In genomic region chr2:168165985-168166901, GRCh38 we compare ENCODE assay signal across 1 cellular context.
TF ChIP-seq lines count a peak whose summit lies in the region.

No MANE protein-coding gene starts in this region.

TF ChIP-seq in HepG2, 621 proteins besides CTCF, POLR2A, EP300 and RAD21 (continued from another document and continues in another):
- TF ChIP-seq BCLAF1 (IDR thresholded peaks at IDR 0.05): no peak
- no peak for TF ChIP-seq MYNN (CRISPR knock-in tag; IDR thresholded peaks at IDR 0.05; ENCODE audit: low read depth)
- no peak for TF ChIP-seq NKX3-1 (CRISPR knock-in tag; IDR thresholded peaks at IDR 0.05)
- no peak for TF ChIP-seq ZNF230 (CRISPR knock-in tag; IDR thresholded peaks at IDR 0.05)
- TF ChIP-seq KLF13 (CRISPR knock-in tag; IDR thresholded peaks at IDR 0.05): no peak
- TF ChIP-seq ISX (CRISPR knock-in tag; conservative IDR thresholded peaks at IDR 0.05): no peak
- no peak for TF ChIP-seq GPBP1L1 (CRISPR knock-in tag; IDR thresholded peaks at IDR 0.05)
- TF ChIP-seq, protein P1, sequence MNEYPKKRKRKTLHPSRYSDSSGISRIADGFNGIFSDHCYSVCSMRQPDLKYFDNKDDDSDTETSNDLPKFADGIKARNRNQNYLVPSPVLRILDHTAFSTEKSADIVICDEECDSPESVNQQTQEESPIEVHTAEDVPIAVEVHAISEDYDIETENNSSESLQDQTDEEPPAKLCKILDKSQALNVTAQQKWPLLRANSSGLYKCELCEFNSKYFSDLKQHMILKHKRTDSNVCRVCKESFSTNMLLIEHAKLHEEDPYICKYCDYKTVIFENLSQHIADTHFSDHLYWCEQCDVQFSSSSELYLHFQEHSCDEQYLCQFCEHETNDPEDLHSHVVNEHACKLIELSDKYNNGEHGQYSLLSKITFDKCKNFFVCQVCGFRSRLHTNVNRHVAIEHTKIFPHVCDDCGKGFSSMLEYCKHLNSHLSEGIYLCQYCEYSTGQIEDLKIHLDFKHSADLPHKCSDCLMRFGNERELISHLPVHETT (CRISPR knock-in tag; conservative IDR thresholded peaks at IDR 0.05): no peak; the same call in 1 of the 2 replicates
- TF ChIP-seq ZMAT5 (CRISPR knock-in tag; IDR thresholded peaks at IDR 0.05; ENCODE audit: borderline replicate concordance, low read depth): no peak
- TF ChIP-seq ZNF460 (CRISPR knock-in tag; IDR thresholded peaks at IDR 0.05; ENCODE audit: borderline replicate concordance): no peak
- no peak for TF ChIP-seq MZF1 (CRISPR knock-in tag; IDR thresholded peaks at IDR 0.05; ENCODE audit: borderline replicate concordance)
- TF ChIP-seq PITX1 (CRISPR knock-in tag; IDR thresholded peaks at IDR 0.05): no peak
- TF ChIP-seq ZSCAN22 (CRISPR knock-in tag; IDR thresholded peaks at IDR 0.05): no peak
- TF ChIP-seq, protein P2, sequence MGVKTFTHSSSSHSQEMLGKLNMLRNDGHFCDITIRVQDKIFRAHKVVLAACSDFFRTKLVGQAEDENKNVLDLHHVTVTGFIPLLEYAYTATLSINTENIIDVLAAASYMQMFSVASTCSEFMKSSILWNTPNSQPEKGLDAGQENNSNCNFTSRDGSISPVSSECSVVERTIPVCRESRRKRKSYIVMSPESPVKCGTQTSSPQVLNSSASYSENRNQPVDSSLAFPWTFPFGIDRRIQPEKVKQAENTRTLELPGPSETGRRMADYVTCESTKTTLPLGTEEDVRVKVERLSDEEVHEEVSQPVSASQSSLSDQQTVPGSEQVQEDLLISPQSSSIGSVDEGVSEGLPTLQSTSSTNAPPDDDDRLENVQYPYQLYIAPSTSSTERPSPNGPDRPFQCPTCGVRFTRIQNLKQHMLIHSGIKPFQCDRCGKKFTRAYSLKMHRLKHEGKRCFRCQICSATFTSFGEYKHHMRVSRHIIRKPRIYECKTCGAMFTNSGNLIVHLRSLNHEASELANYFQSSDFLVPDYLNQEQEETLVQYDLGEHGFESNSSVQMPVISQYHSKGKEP (CRISPR knock-in tag; IDR thresholded peaks at IDR 0.05): no peak
- TF ChIP-seq SP5 (CRISPR knock-in tag; IDR thresholded peaks at IDR 0.05; ENCODE audit: borderline replicate concordance, low read depth): no peak
- TF ChIP-seq SNAPC4 (CRISPR knock-in tag; IDR thresholded peaks at IDR 0.05): no peak
- TF ChIP-seq DMAP1 (CRISPR knock-in tag; IDR thresholded peaks at IDR 0.05): no peak
- TF ChIP-seq JUNB (CRISPR knock-in tag; IDR thresholded peaks at IDR 0.05; ENCODE audit: borderline replicate concordance): no peak
- TF ChIP-seq MED8 (CRISPR knock-in tag; IDR thresholded peaks at IDR 0.05; ENCODE audit: insufficient replicate concordance): no peak
- no peak for TF ChIP-seq SMC3 (IDR thresholded peaks at IDR 0.05; ENCODE audit: low read length)
- TF ChIP-seq, protein P3, sequence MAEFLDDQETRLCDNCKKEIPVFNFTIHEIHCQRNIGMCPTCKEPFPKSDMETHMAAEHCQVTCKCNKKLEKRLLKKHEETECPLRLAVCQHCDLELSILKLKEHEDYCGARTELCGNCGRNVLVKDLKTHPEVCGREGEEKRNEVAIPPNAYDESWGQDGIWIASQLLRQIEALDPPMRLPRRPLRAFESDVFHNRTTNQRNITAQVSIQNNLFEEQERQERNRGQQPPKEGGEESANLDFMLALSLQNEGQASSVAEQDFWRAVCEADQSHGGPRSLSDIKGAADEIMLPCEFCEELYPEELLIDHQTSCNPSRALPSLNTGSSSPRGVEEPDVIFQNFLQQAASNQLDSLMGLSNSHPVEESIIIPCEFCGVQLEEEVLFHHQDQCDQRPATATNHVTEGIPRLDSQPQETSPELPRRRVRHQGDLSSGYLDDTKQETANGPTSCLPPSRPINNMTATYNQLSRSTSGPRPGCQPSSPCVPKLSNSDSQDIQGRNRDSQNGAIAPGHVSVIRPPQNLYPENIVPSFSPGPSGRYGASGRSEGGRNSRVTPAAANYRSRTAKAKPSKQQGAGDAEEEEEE (CRISPR knock-in tag; IDR thresholded peaks at IDR 0.05; ENCODE audit: borderline replicate concordance): no peak
- no peak for TF ChIP-seq CBX1 (IDR thresholded peaks at IDR 0.05; ENCODE audit: low read depth)
- TF ChIP-seq ZBTB40 (IDR thresholded peaks at IDR 0.05): no peak
- no peak for TF ChIP-seq ZBTB40 (CRISPR knock-in tag; IDR thresholded peaks at IDR 0.05)
- no peak for TF ChIP-seq ZNF512B (CRISPR knock-in tag; IDR thresholded peaks at IDR 0.05; ENCODE audit: borderline replicate concordance)
- TF ChIP-seq RFX5 (IDR thresholded peaks at IDR 0.05; ENCODE audit: low read depth, low read length): no peak
- no peak for TF ChIP-seq PAWR (CRISPR knock-in tag; IDR thresholded peaks at IDR 0.05; ENCODE audit: borderline replicate concordance)
